In the genomic region with DNA sequence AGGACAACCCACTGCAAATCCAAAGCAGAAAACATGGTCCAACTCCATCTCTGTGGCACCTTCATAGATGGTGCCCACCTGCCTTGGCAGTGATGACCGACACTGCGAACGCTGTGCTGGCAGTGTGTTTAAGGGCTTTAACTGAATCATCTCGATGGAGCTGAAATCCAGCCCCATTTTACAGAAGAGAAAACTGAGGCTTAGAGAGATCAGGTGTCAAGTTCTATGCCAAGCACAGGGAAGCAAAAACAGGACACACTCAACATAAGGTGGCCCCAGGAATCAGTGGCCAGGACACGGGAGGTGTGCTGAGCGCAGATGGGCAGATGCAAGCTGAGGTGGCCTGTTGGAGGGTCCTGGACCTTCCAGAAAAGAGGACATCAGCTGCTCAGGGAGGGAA, we compare ENCODE assay signal across 17 cellular contexts. TPM values are rescaled to one million over a fixed set of nuclear protein-coding genes. Genes with fewer than 3 reads are reported as not detected.
DNase-seq lines count a peak whose midpoint lies in the region; ATAC-seq and TF ChIP-seq lines count a peak whose summit lies in the region.
"Had no signal": no experiment of that assay in that cellular context is flagged by ENCODE, and none has a peak within 500 bp of the region (broad histone marks: within the 10 kb centered on the region; RNA-seq: fewer than 3 reads in every experiment).

No MANE protein-coding gene starts in this region.

- peak overlapping the region; percentile 44 to 81 (median 71); a peak in 19 of 22 replicates for H3K9ac ChIP-seq in BLaER1 treated with 17β-estradiol and CSF1 and Interleukin-3, amounts not matched to agents 10 nM and 100 nM

- peaks cover 4% of the 10 kb centered on the region for H3K36me3 Mint-ChIP-seq in T-helper 2 cell treated with Interferon-gamma antibody and Interleukin-4, amounts not matched to agents 5 μg/mL and 100 μg/mL, for 36 hours (ENCODE audit: low read depth)
- H3K36me3 Mint-ChIP-seq in T-helper 17 cell (ENCODE audit: low read depth), result no peaks in the 10 kb centered on the region
- H3K36me3 Mint-ChIP-seq in effector memory CD8-positive, alpha-beta T cell (ENCODE audit: insufficient read depth), result peaks cover 3% of the 10 kb centered on the region
- peaks cover 13% of the 10 kb centered on the region for H3K36me3 Mint-ChIP-seq in progenitor cell of endocrine pancreas (ENCODE audit: insufficient read depth)

- peak overlapping the region in 6 of 10 experiments; percentile 23 to 52 (median 42); a peak in 5 of 20 replicates for H3K4me3 ChIP-seq in BLaER1 treated with 17β-estradiol and CSF1 and Interleukin-3, amounts not matched to agents 10 nM and 100 nM
- H3K4me3 ChIP-seq in tibial nerve, result no peak overlapping the region
- H3K4me3 ChIP-seq: esophagus muscularis mucosa had no signal

- peaks cover 0 to 3% (median 0%) of the 10 kb centered on the region in 11 experiments; a peak in 1 of 22 replicates for H4K20me1 ChIP-seq in BLaER1 treated with 17β-estradiol and CSF1 and Interleukin-3, amounts not matched to agents 10 nM and 100 nM

- no peak for ATAC-seq in T-helper 17 cell
- ATAC-seq in effector memory CD8-positive, alpha-beta T cell (replicated peaks), result no peak

- peaks cover 0 to 6% (median 2%) of the 10 kb centered on the region in 11 experiments; a peak in 6 of 22 replicates for H3K36me3 ChIP-seq in BLaER1 treated with 17β-estradiol and CSF1 and Interleukin-3, amounts not matched to agents 10 nM and 100 nM
- peaks cover 0 to under 1% (median 0%) of the 10 kb centered on the region in 3 donors for H3K36me3 ChIP-seq in tibial nerve
- H3K36me3 ChIP-seq: BE2C had no signal

- no peaks in the 10 kb centered on the region for H3K27me3 Mint-ChIP-seq in T-helper 2 cell treated with Interferon-gamma antibody and Interleukin-4, amounts not matched to agents 5 μg/mL and 100 μg/mL, for 36 hours (ENCODE audit: low read depth)
- H3K27me3 Mint-ChIP-seq in T-helper 17 cell, result no peaks in the 10 kb centered on the region
- no peaks in the 10 kb centered on the region for H3K27me3 Mint-ChIP-seq in effector memory CD8-positive, alpha-beta T cell
- H3K27me3 Mint-ChIP-seq in progenitor cell of endocrine pancreas, result no peaks in the 10 kb centered on the region

- no peaks in the 10 kb centered on the region for H3K27me3 ChIP-seq in BLaER1 treated with 17β-estradiol and CSF1 and Interleukin-3, amounts not matched to agents 10 nM and 100 nM
- H3K27me3 ChIP-seq in tibial nerve, result no peaks in the 10 kb centered on the region
- H3K27me3 ChIP-seq: BE2C, dorsolateral prefrontal cortex, esophagus muscularis mucosa had no signal

- H3K27ac ChIP-seq in BLaER1 treated with 17β-estradiol and CSF1 and Interleukin-3, amounts not matched to agents 10 nM and 100 nM, result peak overlapping the region in 10 of 11 experiments; percentile 66 to 90 (median 80); a peak in 20 of 22 replicates
- no peak overlapping the region for H3K27ac ChIP-seq in tibial nerve

- H3K9me3 ChIP-seq in BLaER1 treated with 17β-estradiol and CSF1 and Interleukin-3, amounts not matched to agents 10 nM and 100 nM (replicated peaks in 1 of 11), result peaks cover 3 to 9% (median 6%) of the 10 kb centered on the region in 11 experiments
- no peaks in the 10 kb centered on the region for H3K9me3 ChIP-seq in T-helper 17 cell (ENCODE audit: control insufficient read depth, low read length, poor library complexity, severe bottlenecking)
- peaks cover 0 to 5% (median 0%) of the 10 kb centered on the region in 4 donors for H3K9me3 ChIP-seq in tibial nerve
- H3K9me3 ChIP-seq: BE2C had no signal

- TF ChIP-seq EP300 in tibial nerve (IDR thresholded peaks at IDR 0.05), result no peak

- WGBS in tibial nerve, 2 donors, result 90 to 99% methylated on average over 6 of the region's 6 CpGs

- peak overlapping the region; percentile 84 for H3K27ac Mint-ChIP-seq in T-helper 2 cell treated with Interferon-gamma antibody and Interleukin-4, amounts not matched to agents 5 μg/mL and 100 μg/mL, for 36 hours
- H3K27ac Mint-ChIP-seq in T-helper 17 cell (peak overlapping the region; percentile 90), progenitor cell of endocrine pancreas (no peak overlapping the region)
- peak overlapping the region; percentile 81 to 89 for H3K27ac Mint-ChIP-seq in effector memory CD8-positive, alpha-beta T cell

- H3K4me1 ChIP-seq in BLaER1 treated with 17β-estradiol and CSF1 and Interleukin-3, amounts not matched to agents 10 nM and 100 nM, result peaks cover 33 to 52% (median 40%) of the 10 kb centered on the region in 10 experiments
- peaks cover 0 to 17% (median 11%) of the 10 kb centered on the region in 4 donors for H3K4me1 ChIP-seq in tibial nerve
- H3K4me1 ChIP-seq: BE2C had no signal

- H3K4me3 Mint-ChIP-seq in T-helper 2 cell treated with Interferon-gamma antibody and Interleukin-4, amounts not matched to agents 5 μg/mL and 100 μg/mL, for 36 hours, result peak overlapping the region; percentile 84
- H3K4me3 Mint-ChIP-seq in T-helper 17 cell (peak overlapping the region; percentile 86), progenitor cell of endocrine pancreas (ENCODE audit: low read depth) (no peak overlapping the region)
- peak overlapping the region; percentile 75 to 85 for H3K4me3 Mint-ChIP-seq in effector memory CD8-positive, alpha-beta T cell

- TF ChIP-seq POLR2A in tibial nerve (IDR thresholded peaks at IDR 0.05), result no peak

- peak overlapping the region; percentile 84 to 99 (median 93) for H3K4me2 ChIP-seq in BLaER1 treated with 17β-estradiol and CSF1 and Interleukin-3, amounts not matched to agents 10 nM and 100 nM

- no peak for DNase-seq in T-helper 2 cell treated with Interferon-gamma antibody and Interleukin-4, amounts not matched to agents 5 μg/mL and 100 μg/mL, for 36 hours (ENCODE audit: low spot score)
- no peak for DNase-seq in T-helper 2 cell
- DNase-seq in T-helper 17 cell, result no peak
- DNase-seq in effector memory CD8-positive, alpha-beta T cell, result no peak
- no peak for DNase-seq in amniotic stem cell (lab: John Stamatoyannopoulos, UW)
- no peak for DNase-seq in progenitor cell of endocrine pancreas (ENCODE audit: low spot score, unreplicated experiment)
- DNase-seq in tibial nerve (ENCODE audit: low spot score in 2 of 2), result no peak
- DNase-seq: 8988T; activated CD4-positive, alpha-beta T cell treated with anti-CD3 and anti-CD28 coated beads, Interleukin-2, amount 50 U/mL, for 48 hours; BE2C; DMS79 treated with DMSO at 0.1 percent for 48 hours; dorsolateral prefrontal cortex; HCEC 1CT; NCI-H1105; NCI-H526 had no signal

- TF ChIP-seq CTCF in progenitor cell of endocrine pancreas (IDR thresholded peaks at IDR 0.05; ENCODE audit: unreplicated experiment) (no peak), tibial nerve (IDR thresholded peaks at IDR 0.05) (no peak)

- H3K4me1 Mint-ChIP-seq in T-helper 2 cell treated with Interferon-gamma antibody and Interleukin-4, amounts not matched to agents 5 μg/mL and 100 μg/mL, for 36 hours (ENCODE audit: low read depth), result peaks cover 32% of the 10 kb centered on the region
- H3K4me1 Mint-ChIP-seq in T-helper 17 cell (peaks cover 33% of the 10 kb centered on the region), progenitor cell of endocrine pancreas (ENCODE audit: low read depth) (no peaks in the 10 kb centered on the region)
- H3K4me1 Mint-ChIP-seq in effector memory CD8-positive, alpha-beta T cell (ENCODE audit: low read depth in 2 of 2), result peaks cover 29 to 35% of the 10 kb centered on the region in 2 donors

- H3K9me3 Mint-ChIP-seq in T-helper 2 cell treated with Interferon-gamma antibody and Interleukin-4, amounts not matched to agents 5 μg/mL and 100 μg/mL, for 36 hours, result peaks cover 1% of the 10 kb centered on the region
- no peaks in the 10 kb centered on the region for H3K9me3 Mint-ChIP-seq in effector memory CD8-positive, alpha-beta T cell
- H3K9me3 Mint-ChIP-seq in progenitor cell of endocrine pancreas (ENCODE audit: low read depth), result no peaks in the 10 kb centered on the region

RNA-seq across cellular contexts. Expression of a gene that starts 10.7 kb away (rescaled TPM):
- total RNA-seq in T-helper 17 cell (100 to 1,000 TPM; 393 to 428 TPM), progenitor cell of endocrine pancreas (177 and 199 TPM in 2 replicates), tibial nerve (100 to 1,000 TPM; 181 to 350 (median 290) TPM)

RNA-seq across cellular contexts. Expression of a gene that starts 34.5 kb away (rescaled TPM):
- total RNA-seq in T-helper 17 cell (1 to 10 TPM; 1.3 to 3.3 TPM), progenitor cell of endocrine pancreas (24.2 TPM in 2 replicates), tibial nerve (1 to 10 TPM in 3 of 4 donors, not detected in 1; 1.1 to 7.2 (median 3.1) TPM)

RNA-seq across cellular contexts. Expression of a gene that starts 46.3 kb away (rescaled TPM):
- 10 to 100 TPM; 10.7 to 12.7 TPM for total RNA-seq in T-helper 17 cell
- total RNA-seq in progenitor cell of endocrine pancreas, result 74.5 and 81.6 TPM in 2 replicates
- total RNA-seq in tibial nerve, result 1 to 10 TPM in 3 of 4 donors, under 1 TPM in 1; 0.98 to 7.8 (median 1.6) TPM

RNA-seq across cellular contexts. Expression of a gene that starts 55.9 kb away (rescaled TPM):
- total RNA-seq in T-helper 17 cell, result 10 to 100 TPM; 10.1 to 13.8 TPM
- total RNA-seq in progenitor cell of endocrine pancreas, result 3.8 and 4.6 TPM in 2 replicates
- total RNA-seq in tibial nerve, result 10 to 100 TPM in 1 of 4 donors, 1 to 10 TPM in 3; 3.3 to 15.7 (median 6.9) TPM

Comparison
In these comparisons a context has a peak if more than half of its experiments do, and no peak if none do; other contexts are left out.
1. H3K27ac ChIP-seq: peak in BLaER1 treated with 17β-estradiol and CSF1 and Interleukin-3, amounts not matched to agents 10 nM and 100 nM (10 of 11); none in tibial nerve (0 of 4).
2. H3K4me3 ChIP-seq: peak in BLaER1 treated with 17β-estradiol and CSF1 and Interleukin-3, amounts not matched to agents 10 nM and 100 nM (6 of 10); none in tibial nerve (0 of 4).